ENCODE assay signal across 9 cellular contexts in genomic region chr9:92963831-92964606, GRCh38. TPM values are rescaled to one million over a fixed set of nuclear protein-coding genes. Genes with fewer than 3 reads are reported as not detected.
A peak's percentile ranks its signal among the peaks of the same experiment; 100 is the strongest.
DNase-seq lines count a peak whose midpoint lies in the region; ATAC-seq and TF ChIP-seq lines count a peak whose summit lies in the region.
"Had no signal": no experiment of that assay in that cellular context is flagged by ENCODE, and none has a peak within 500 bp of the region (broad histone marks: within the 10 kb centered on the region; RNA-seq: fewer than 3 reads in every experiment).

No MANE protein-coding gene starts in this region.

- peak overlapping the region; percentile 94 for H3K4me3 Mint-ChIP-seq in activated B cell treated with CpG ODN at 0.5 μM for 24 hours

- DNase-seq in activated B cell treated with CpG ODN at 0.5 μM for 24 hours (peak; percentile 56), posterior vena cava (ENCODE audit: low spot score) (no peak), LoVo (ENCODE audit: low spot score) (no peak), HCEC 1CT (no peak)
- peak; percentile 70 for DNase-seq in effector CD4-positive, alpha-beta T cell

- intact Hi-C loops in activated B cell treated with CpG ODN at 0.5 μM for 24 hours (cut with micrococcal nuclease): loop anchor here (1.0 to 2.0 kb wide), 6 partner anchors 23 to 602 kb away; partner anchors contain the start of genes CARD19, FAM120AOS, SUSD3 and ZNF484
- intact Hi-C loops in posterior vena cava (cut with DNase I): no loop called here

- peaks cover 69% of the 10 kb centered on the region for H3K4me1 Mint-ChIP-seq in activated B cell treated with CpG ODN at 0.5 μM for 24 hours

- H3K27ac Mint-ChIP-seq in activated B cell treated with CpG ODN at 0.5 μM for 24 hours: peak overlapping the region; percentile 99

- no peak overlapping the region for H3K27ac ChIP-seq in rectal smooth muscle tissue (ENCODE audit: low read depth, low read length)
- H3K27ac ChIP-seq: parathyroid adenoma had no signal

- ATAC-seq in GM19395 (IDR thresholded peaks at IDR 0.05; ENCODE audit: unreplicated experiment) (peak; percentile 79), HG03378 (IDR thresholded peaks at IDR 0.05; ENCODE audit: unreplicated experiment) (peak; percentile 84), activated B cell treated with CpG ODN at 0.5 μM for 24 hours (ENCODE audit: low read depth) (peak; percentile 82)

- CTCF ChIA-PET in activated B cell treated with CpG ODN at 0.5 μM for 24 hours (lab: Charles Lee): interaction anchor here (0.6 to 1.4 kb wide), 4 partner anchors 10 to 246 kb away, joined by 3 to 6 read pairs (median 4); no protein-coding TSS in a partner anchor

- H3K36me3 ChIP-seq in rectal smooth muscle tissue (ENCODE audit: control insufficient read depth, insufficient read depth, low read length): no peaks in the 10 kb centered on the region

- H3K9ac ChIP-seq in rectal smooth muscle tissue (ENCODE audit: low read length): peak overlapping the region; percentile 24
- H3K9ac ChIP-seq: parathyroid adenoma had no signal

- H3K4me3 ChIP-seq in rectal smooth muscle tissue (ENCODE audit: low read length): peak overlapping the region; percentile 68

- no peaks in the 10 kb centered on the region for H3K27me3 ChIP-seq in rectal smooth muscle tissue (ENCODE audit: control insufficient read depth, insufficient read depth, low read length)

- no peaks in the 10 kb centered on the region for H3K4me1 ChIP-seq in rectal smooth muscle tissue (ENCODE audit: control insufficient read depth, insufficient read depth, low read length)
- H3K4me1 ChIP-seq: parathyroid adenoma had no signal

- peaks cover 15% of the 10 kb centered on the region for H3K36me3 Mint-ChIP-seq in activated B cell treated with CpG ODN at 0.5 μM for 24 hours (ENCODE audit: low read depth)

- no peaks in the 10 kb centered on the region for H3K9me3 Mint-ChIP-seq in activated B cell treated with CpG ODN at 0.5 μM for 24 hours

- no peaks in the 10 kb centered on the region for H3K27me3 Mint-ChIP-seq in activated B cell treated with CpG ODN at 0.5 μM for 24 hours

- POLR2A ChIA-PET in activated B cell treated with CpG ODN at 0.5 μM for 24 hours (lab: Charles Lee): interaction anchor here (0.6 to 4.0 kb wide), 13 partner anchors 10 to 603 kb away, joined by 3 to 34 read pairs (median 6); partner anchors contain the start of genes CARD19, NINJ1 and SUSD3

- TF ChIP-seq CTCF in activated B cell treated with CpG ODN at 0.5 μM for 24 hours (IDR thresholded peaks at IDR 0.05): no peak

RNA-seq across cellular contexts. Expression of gene FGD3, which starts 16.7 kb away (rescaled TPM):
- total RNA-seq in activated B cell treated with CpG ODN at 0.5 μM for 24 hours (46.5 and 61.9 TPM in 2 replicates), posterior vena cava (1 to 10 TPM; 6.3 to 7.5 TPM)

Comparison
In these comparisons a context has a peak if more than half of its experiments do, and no peak if none do; other contexts are left out.
1. DNase-seq: peak in activated B cell treated with CpG ODN at 0.5 μM for 24 hours (single experiment) and effector CD4-positive, alpha-beta T cell (single experiment); none in posterior vena cava (single experiment), LoVo (single experiment) and HCEC 1CT (single experiment).
2. Peak in every context shown above with its lines, with median percentiles within 50 percentile points of each other: ATAC-seq.